In genomic region chr2:133884739-133885381, GRCh38 we compare ENCODE assay signal across 11 cellular contexts.
DNase-seq lines count a peak whose midpoint lies in the region; ATAC-seq and TF ChIP-seq lines count a peak whose summit lies in the region.
"Had no signal": no experiment of that assay in that cellular context is flagged by ENCODE, and none has a peak within 500 bp of the region (broad histone marks: within the 10 kb centered on the region; RNA-seq: fewer than 3 reads in every experiment).

No MANE protein-coding gene starts in this region.

- no peak overlapping the region for H3K27ac ChIP-seq in Peyer's patch

- H3K4me1 ChIP-seq in Peyer's patch, result no peaks in the 10 kb centered on the region

- TF ChIP-seq CTCF in AG10803 (conservative IDR thresholded peaks at IDR 0.05; ENCODE audit: low read length), result peak; percentile 44
- TF ChIP-seq CTCF in GM12873 (IDR thresholded peaks at IDR 0.05; ENCODE audit: insufficient read depth, low read depth, low read length, missing control alignments), result peak; percentile 38
- TF ChIP-seq CTCF in Peyer's patch (IDR thresholded peaks at IDR 0.05), result peak in 4 of 6 experiments; percentile 15 to 36 (median 22)

- ATAC-seq in left ventricle myocardium superior (peak; percentile 21), HG02970 (IDR thresholded peaks at IDR 0.05; ENCODE audit: low FRiP score, unreplicated experiment) (no peak)
- ATAC-seq: left colon had no signal

- H3K9me3 ChIP-seq in Peyer's patch, result no peaks in the 10 kb centered on the region

- H3K4me3 ChIP-seq in AG10803 (ENCODE audit: low read length), result no peak overlapping the region
- no peak overlapping the region for H3K4me3 ChIP-seq in Peyer's patch

- intact Hi-C loops in left ventricle myocardium superior (cut with micrococcal nuclease), result loop anchor here (5.0 kb wide), 1 partner anchor 232 kb away; no protein-coding TSS in a partner anchor

- DNase-seq in AG10803 (ENCODE audit: low read depth), result peak; percentile 34
- no peak for DNase-seq in Peyer's patch
- no peak for DNase-seq in left ventricle myocardium superior
- no peak for DNase-seq in NCI-H1436 (lab: John Stamatoyannopoulos, UW)
- no peak for DNase-seq in activated CD4-positive, alpha-beta T cell treated with anti-CD3 and anti-CD28 coated beads for 1 hour
- DNase-seq in effector CD4-positive, alpha-beta T cell, result no peak
- DNase-seq: activated T-cell treated with anti-CD3 and anti-CD28 coated beads, Interleukin-2, amount 50 U/mL, for 24 hours; left colon; NCI-H1105 had no signal

- no peaks in the 10 kb centered on the region for H3K36me3 ChIP-seq in Peyer's patch

- TF ChIP-seq POLR2A in Peyer's patch (IDR thresholded peaks at IDR 0.05), result no peak

- H3K27me3 ChIP-seq in Peyer's patch, result no peaks in the 10 kb centered on the region
